Comparison of ENCODE assay signal across 16 cellular contexts in genomic region chr12:6750506-6750905, GRCh38. TPM values are rescaled to one million over a fixed set of nuclear protein-coding genes. Genes with fewer than 3 reads are reported as not detected.
DNase-seq lines count a peak whose midpoint lies in the region; ATAC-seq, FAIRE-seq and TF ChIP-seq lines count a peak whose summit lies in the region.
"Had no signal": no experiment of that assay in that cellular context is flagged by ENCODE, and none has a peak within 500 bp of the region (broad histone marks: within the 10 kb centered on the region; RNA-seq: fewer than 3 reads in every experiment).

No MANE protein-coding gene starts in this region.

- ATAC-seq in CD4-positive, CD25-positive, alpha-beta regulatory T cell (ENCODE audit: low read depth in 2 of 2): no peak
- no peak for ATAC-seq in CD4-positive, alpha-beta T cell (ENCODE audit: poor library complexity)
- ATAC-seq in activated naive CD8-positive, alpha-beta T cell treated with anti-CD3 and anti-CD28 coated beads, Interleukin-2, amount 50 U/mL, for 24 hours: no peak
- no peak for ATAC-seq in HG03108 (IDR thresholded peaks at IDR 0.05; ENCODE audit: unreplicated experiment)

- dilution Hi-C loops in keratinocyte (cut with MboI; ENCODE audit: extremely low pct_ligation_motif_present, low sequenced_read_pairs): no loop called here

- H3K4me1 ChIP-seq in CD4-positive, CD25-positive, alpha-beta regulatory T cell (ENCODE audit: control insufficient read depth, insufficient read depth, low read length, poor library complexity, severe bottlenecking): peaks cover 22% of the 10 kb centered on the region
- H3K4me1 ChIP-seq in keratinocyte (ENCODE audit: control insufficient read depth, extremely low read depth, insufficient read depth, low read length): peaks cover 40% of the 10 kb centered on the region
- H3K4me1 ChIP-seq in esophagus squamous epithelium: peaks cover 12 to 44% (median 20%) of the 10 kb centered on the region in 3 donors

- intact Hi-C loops in CD4-positive, alpha-beta T cell (cut with DNase I, micrococcal nuclease): no loop called here
- intact Hi-C loops in esophagus squamous epithelium (cut with DNase I): no loop called here
- intact Hi-C loops in cardiac septum (cut with DNase I): loop anchor here (5.0 kb wide), 1 partner anchor 77 kb away; the partner anchor contains the start of gene P3H3

- POLR2A ChIA-PET in CD4-positive, alpha-beta T cell (lab: Charles Lee): no interaction called here

- H3K9me3 Mint-ChIP-seq in CD4-positive, CD25-positive, alpha-beta regulatory T cell: no peaks in the 10 kb centered on the region
- H3K9me3 Mint-ChIP-seq in CD4-positive, alpha-beta T cell: no peaks in the 10 kb centered on the region
- no peaks in the 10 kb centered on the region for H3K9me3 Mint-ChIP-seq in activated naive CD8-positive, alpha-beta T cell treated with anti-CD3 and anti-CD28 coated beads, Interleukin-2, amount 50 U/mL, for 24 hours

- peak overlapping the region in 1 of 3 donors; percentile 98 for H3K27ac Mint-ChIP-seq in CD4-positive, CD25-positive, alpha-beta regulatory T cell
- no peak overlapping the region for H3K27ac Mint-ChIP-seq in CD4-positive, alpha-beta T cell
- H3K27ac Mint-ChIP-seq in activated naive CD8-positive, alpha-beta T cell treated with anti-CD3 and anti-CD28 coated beads, Interleukin-2, amount 50 U/mL, for 24 hours: peak overlapping the region; percentile 33

- H2AFZ ChIP-seq in keratinocyte (ENCODE audit: control insufficient read depth, low read length): no peak overlapping the region
- H2AFZ ChIP-seq: PC-9 had no signal

- H3K36me3 Mint-ChIP-seq in CD4-positive, CD25-positive, alpha-beta regulatory T cell: peaks cover 24% of the 10 kb centered on the region
- H3K36me3 Mint-ChIP-seq in CD4-positive, alpha-beta T cell (ENCODE audit: low read depth): peaks cover 58% of the 10 kb centered on the region
- H3K36me3 Mint-ChIP-seq in activated naive CD8-positive, alpha-beta T cell treated with anti-CD3 and anti-CD28 coated beads, Interleukin-2, amount 50 U/mL, for 24 hours (ENCODE audit: low read depth): peaks cover 47% of the 10 kb centered on the region

- 60 to 70% methylated on average over 3 to 4 of the region's 4 CpGs for WGBS in esophagus squamous epithelium, 2 donors

- no peaks in the 10 kb centered on the region for H3K27me3 ChIP-seq in CD4-positive, CD25-positive, alpha-beta regulatory T cell (ENCODE audit: control insufficient read depth, insufficient read depth, low read length)
- H3K27me3 ChIP-seq in CD4-positive, alpha-beta T cell (ENCODE audit: control insufficient read depth, insufficient read depth, low read length): no peaks in the 10 kb centered on the region
- H3K27me3 ChIP-seq in keratinocyte (ENCODE audit: control insufficient read depth, extremely low read depth, insufficient read depth, low read length): no peaks in the 10 kb centered on the region
- no peaks in the 10 kb centered on the region for H3K27me3 ChIP-seq in esophagus squamous epithelium
- H3K27me3 ChIP-seq: BE2C had no signal

- peaks cover 37% of the 10 kb centered on the region for H3K36me3 ChIP-seq in CD4-positive, CD25-positive, alpha-beta regulatory T cell (ENCODE audit: control insufficient read depth, insufficient read depth, low read length)
- peaks cover 31 to 51% of the 10 kb centered on the region in 2 experiments for H3K36me3 ChIP-seq in keratinocyte (ENCODE audit: control insufficient read depth in 2 of 2, extremely low read depth in 1 of 2, insufficient read depth in 2 of 2, low read length in 2 of 2)
- H3K36me3 ChIP-seq in esophagus squamous epithelium: peaks cover 18 to 59% (median 33%) of the 10 kb centered on the region in 3 donors

- H3K9ac ChIP-seq in keratinocyte (ENCODE audit: control insufficient read depth, extremely low read depth, insufficient read depth, low read length): peak overlapping the region; percentile 13
- H3K9ac ChIP-seq: KMS-11 had no signal

- H3K4me1 Mint-ChIP-seq in CD4-positive, CD25-positive, alpha-beta regulatory T cell: peaks cover 0 to 34% (median 11%) of the 10 kb centered on the region in 4 donors
- peaks cover 25% of the 10 kb centered on the region for H3K4me1 Mint-ChIP-seq in CD4-positive, alpha-beta T cell (ENCODE audit: low read depth)
- peaks cover 41% of the 10 kb centered on the region for H3K4me1 Mint-ChIP-seq in activated naive CD8-positive, alpha-beta T cell treated with anti-CD3 and anti-CD28 coated beads, Interleukin-2, amount 50 U/mL, for 24 hours

- CTCF ChIA-PET in CD4-positive, alpha-beta T cell (lab: Charles Lee): no interaction called here

- peak; percentile 82 for FAIRE-seq in keratinocyte (lab: Jason Lieb, UNC)
- FAIRE-seq: H54 had no signal

- H3K9me1 ChIP-seq in keratinocyte (ENCODE audit: control insufficient read depth, extremely low read depth, insufficient read depth, low read length): peaks cover 2% of the 10 kb centered on the region

- no peaks in the 10 kb centered on the region for H3K9me3 ChIP-seq in CD4-positive, CD25-positive, alpha-beta regulatory T cell (ENCODE audit: control insufficient read depth in 2 of 2, low read length in 2 of 2)
- no peaks in the 10 kb centered on the region for H3K9me3 ChIP-seq in CD4-positive, alpha-beta T cell (ENCODE audit: control insufficient read depth, low read length)
- H3K9me3 ChIP-seq in keratinocyte (ENCODE audit: control insufficient read depth, low read depth, low read length) (no peaks in the 10 kb centered on the region), esophagus squamous epithelium (no peaks in the 10 kb centered on the region)
- H3K9me3 ChIP-seq: BE2C had no signal

- H3K4me3 ChIP-seq in CD4-positive, CD25-positive, alpha-beta regulatory T cell (ENCODE audit: low read depth, low read length): no peak overlapping the region
- no peak overlapping the region for H3K4me3 ChIP-seq in keratinocyte (ENCODE audit: control insufficient read depth in 2 of 3, extremely low read depth in 1 of 3, insufficient read depth in 2 of 3, low read depth in 1 of 3, low read length in 3 of 3)
- no peak overlapping the region for H3K4me3 ChIP-seq in esophagus squamous epithelium
- H3K4me3 ChIP-seq: PC-9 had no signal

- H3K27me3 Mint-ChIP-seq in CD4-positive, CD25-positive, alpha-beta regulatory T cell: peaks cover 11% of the 10 kb centered on the region
- H3K27me3 Mint-ChIP-seq in CD4-positive, alpha-beta T cell: no peaks in the 10 kb centered on the region
- H3K27me3 Mint-ChIP-seq in activated naive CD8-positive, alpha-beta T cell treated with anti-CD3 and anti-CD28 coated beads, Interleukin-2, amount 50 U/mL, for 24 hours: no peaks in the 10 kb centered on the region

- H3K4me3 Mint-ChIP-seq in CD4-positive, CD25-positive, alpha-beta regulatory T cell: peak overlapping the region in 3 of 4 donors; percentile 25 to 57 (median 52)
- peak overlapping the region; percentile 46 for H3K4me3 Mint-ChIP-seq in CD4-positive, alpha-beta T cell
- no peak overlapping the region for H3K4me3 Mint-ChIP-seq in activated naive CD8-positive, alpha-beta T cell treated with anti-CD3 and anti-CD28 coated beads, Interleukin-2, amount 50 U/mL, for 24 hours

- H3K79me2 ChIP-seq in keratinocyte (ENCODE audit: control insufficient read depth, insufficient read depth, low read length): peaks cover 31% of the 10 kb centered on the region

- H3K4me2 ChIP-seq in keratinocyte (ENCODE audit: control insufficient read depth, extremely low read depth, insufficient read depth, low read depth, low read length): peak overlapping the region; percentile 90
- H3K4me2 ChIP-seq: KMS-11, PC-9 had no signal

- DNase-seq in CD4-positive, CD25-positive, alpha-beta regulatory T cell: no peak
- DNase-seq in CD4-positive, alpha-beta T cell: no peak
- no peak for DNase-seq in activated naive CD8-positive, alpha-beta T cell treated with anti-CD3 and anti-CD28 coated beads, Interleukin-2, amount 50 U/mL, for 24 hours
- DNase-seq in keratinocyte (ENCODE audit: low read depth, low spot score): no peak
- no peak for DNase-seq in activated CD4-positive, alpha-beta T cell treated with anti-CD3 and anti-CD28 coated beads, Interleukin-2, amount 50 U/mL, for 4 hours
- no peak for DNase-seq in esophagus squamous epithelium (lab: John Stamatoyannopoulos, UW)
- no peak for DNase-seq in cardiac septum (ENCODE audit: low spot score)
- DNase-seq: BE2C, NCI-H187 treated with DMSO at 0.1 percent for 48 hours, NCI-H2171, NCI-H446 treated with DMSO at 0.1 percent for 48 hours, NCI-H774 had no signal

- no peak overlapping the region for H3K27ac ChIP-seq in CD4-positive, CD25-positive, alpha-beta regulatory T cell (ENCODE audit: insufficient read depth, low read length, poor library complexity, severe bottlenecking)
- H3K27ac ChIP-seq in CD4-positive, alpha-beta T cell (ENCODE audit: low read depth, low read length): no peak overlapping the region
- H3K27ac ChIP-seq in keratinocyte (ENCODE audit: control insufficient read depth, insufficient read depth, low read length) (no peak overlapping the region), esophagus squamous epithelium (no peak overlapping the region)
- H3K27ac ChIP-seq: KMS-11, PC-9 had no signal

- TF ChIP-seq CTCF in CD4-positive, alpha-beta T cell (IDR thresholded peaks at IDR 0.05): no peak
- no peak for TF ChIP-seq CTCF in keratinocyte (optimal IDR thresholded peaks at IDR 0.05 in 1 of 3, IDR thresholded peaks at IDR 0.05 in 1 of 3, conservative IDR thresholded peaks at IDR 0.05 in 1 of 3; ENCODE audit: extremely low read depth in 1 of 3, insufficient read depth in 2 of 3, low read length in 3 of 3)
- no peak for TF ChIP-seq CTCF in esophagus squamous epithelium (IDR thresholded peaks at IDR 0.05)

- no peak for TF ChIP-seq POLR2A in esophagus squamous epithelium (IDR thresholded peaks at IDR 0.05)

- H4K20me1 ChIP-seq in keratinocyte (ENCODE audit: control insufficient read depth, extremely low read depth, insufficient read depth, low read length): peaks cover 2% of the 10 kb centered on the region

RNA-seq across cellular contexts. Expression of gene MLF2, which starts 2.4 kb away (rescaled TPM):
- 101 TPM for total RNA-seq in CD4-positive, CD25-positive, alpha-beta regulatory T cell
- 100 to 1,000 TPM; 104 to 124 (median 114) TPM for polyA plus RNA-seq in CD4-positive, CD25-positive, alpha-beta regulatory T cell
- total RNA-seq in CD4-positive, alpha-beta T cell: 100 to 1,000 TPM; 114 to 121 TPM
- 317 to 364 TPM (median 335 TPM) in 3 replicates for polyA plus RNA-seq in keratinocyte
- 126 TPM for polyA plus RNA-seq in keratinocyte (2011; ENCODE audit: low read depth)
- polyA plus RNA-seq in keratinocyte (2011; cell fraction: cytosol; rRNA removed): 318 and 362 TPM in 2 replicates
- 243 and 262 TPM in 2 replicates for polyA plus RNA-seq in keratinocyte (2011; cell fraction: nucleus; rRNA removed)
- 227 and 246 TPM in 2 replicates for polyA plus RNA-seq in keratinocyte (2012; ENCODE audit: low replicate concordance)
- 307 to 390 TPM (median 320 TPM) in 3 replicates for polyA minus RNA-seq in keratinocyte
- polyA minus RNA-seq in keratinocyte (2011; cell fraction: cytosol; rRNA and poly(A)+ RNA removed): 244 TPM
- 82.0 and 93.5 TPM in 2 replicates for polyA minus RNA-seq in keratinocyte (2011; cell fraction: nucleus; rRNA and poly(A)+ RNA removed)
- total RNA-seq in esophagus squamous epithelium (100 to 1,000 TPM; 158 to 170 (median 162) TPM), cardiac septum (135 TPM)

RNA-seq across cellular contexts. Expression of gene PTMS, which starts 15.7 kb away (rescaled TPM):
- 15.0 TPM for total RNA-seq in CD4-positive, CD25-positive, alpha-beta regulatory T cell
- polyA plus RNA-seq in CD4-positive, CD25-positive, alpha-beta regulatory T cell: 1 to 10 TPM; 1.3 to 3.9 (median 2.5) TPM
- total RNA-seq in CD4-positive, alpha-beta T cell: 1 to 10 TPM; 1.5 to 1.9 TPM
- 80.6 to 140 TPM (median 119 TPM) in 3 replicates for polyA plus RNA-seq in keratinocyte
- polyA plus RNA-seq in keratinocyte (2011; ENCODE audit: low read depth): 25.3 TPM
- polyA plus RNA-seq in keratinocyte (2011; cell fraction: cytosol; rRNA removed): 69.1 and 164 TPM in 2 replicates
- polyA plus RNA-seq in keratinocyte (2011; cell fraction: nucleus; rRNA removed): 56.0 and 59.5 TPM in 2 replicates
- polyA plus RNA-seq in keratinocyte (2012; ENCODE audit: low replicate concordance): 90.0 and 261 TPM in 2 replicates
- 35.3 to 395 TPM (median 52.5 TPM) in 3 replicates for polyA minus RNA-seq in keratinocyte
- 59.5 TPM for polyA minus RNA-seq in keratinocyte (2011; cell fraction: cytosol; rRNA and poly(A)+ RNA removed)
- polyA minus RNA-seq in keratinocyte (2011; cell fraction: nucleus; rRNA and poly(A)+ RNA removed): 14.2 and 18.3 TPM in 2 replicates
- 100 to 1,000 TPM in 3 of 4 donors, 10 to 100 TPM in 1; 78.2 to 149 (median 123) TPM for total RNA-seq in esophagus squamous epithelium
- 234 TPM for total RNA-seq in cardiac septum

RNA-seq across cellular contexts. Expression of gene LAG3, which starts 21.8 kb away (rescaled TPM):
- total RNA-seq in CD4-positive, CD25-positive, alpha-beta regulatory T cell: 8.2 TPM
- 10 to 100 TPM in 2 of 4 donors, 1 to 10 TPM in 2; 6.3 to 12.6 (median 11.0) TPM for polyA plus RNA-seq in CD4-positive, CD25-positive, alpha-beta regulatory T cell
- 1 to 10 TPM in 1 of 2 experiments, under 1 TPM in 1; 0.82 to 1.4 TPM for total RNA-seq in CD4-positive, alpha-beta T cell
- 0.09 to 0.14 TPM (median 0.09 TPM) in 3 replicates for polyA plus RNA-seq in keratinocyte
- not detected for polyA plus RNA-seq in keratinocyte (2011; ENCODE audit: low read depth)
- polyA plus RNA-seq in keratinocyte (2011; cell fraction: cytosol; rRNA removed): not detected in 2 replicates
- polyA plus RNA-seq in keratinocyte (2011; cell fraction: nucleus; rRNA removed): 0.27 and 0.40 TPM in 2 replicates
- 0.23 and 0.97 TPM in 2 replicates for polyA plus RNA-seq in keratinocyte (2012; ENCODE audit: low replicate concordance)
- not detected in 3 replicates for polyA minus RNA-seq in keratinocyte
- polyA minus RNA-seq in keratinocyte (2011; cell fraction: cytosol; rRNA and poly(A)+ RNA removed): not detected
- polyA minus RNA-seq in keratinocyte (2011; cell fraction: nucleus; rRNA and poly(A)+ RNA removed): not detected in 2 replicates
- total RNA-seq in esophagus squamous epithelium (under 1 TPM in 3 of 4 donors, not detected in 1; 0.35 to 0.76 (median 0.50) TPM), cardiac septum (0.57 TPM)

RNA-seq across cellular contexts. Expression of gene COPS7A, which starts 26.7 kb away (rescaled TPM):
- total RNA-seq in CD4-positive, CD25-positive, alpha-beta regulatory T cell: 20.7 TPM
- polyA plus RNA-seq in CD4-positive, CD25-positive, alpha-beta regulatory T cell: 10 to 100 TPM; 37.8 to 48.4 (median 42.6) TPM
- total RNA-seq in CD4-positive, alpha-beta T cell: 1 to 10 TPM; 9.4 to 9.6 TPM
- polyA plus RNA-seq in keratinocyte: 85.4 to 116 TPM (median 85.5 TPM) in 3 replicates
- polyA plus RNA-seq in keratinocyte (2011; ENCODE audit: low read depth): 17.5 TPM
- polyA plus RNA-seq in keratinocyte (2011; cell fraction: cytosol; rRNA removed): 109 and 111 TPM in 2 replicates
- polyA plus RNA-seq in keratinocyte (2011; cell fraction: nucleus; rRNA removed): 118 and 136 TPM in 2 replicates
- polyA plus RNA-seq in keratinocyte (2012; ENCODE audit: low replicate concordance): 53.8 and 57.8 TPM in 2 replicates
- 43.5 to 64.7 TPM (median 59.1 TPM) in 3 replicates for polyA minus RNA-seq in keratinocyte
- 47.6 TPM for polyA minus RNA-seq in keratinocyte (2011; cell fraction: cytosol; rRNA and poly(A)+ RNA removed)
- 18.1 and 19.5 TPM in 2 replicates for polyA minus RNA-seq in keratinocyte (2011; cell fraction: nucleus; rRNA and poly(A)+ RNA removed)
- total RNA-seq in esophagus squamous epithelium: 10 to 100 TPM; 39.6 to 57.5 (median 49.1) TPM
- 64.7 TPM for total RNA-seq in cardiac septum

RNA-seq across cellular contexts. Expression of gene CD4, which starts 38.8 kb away (rescaled TPM):
- total RNA-seq in CD4-positive, CD25-positive, alpha-beta regulatory T cell: 224 TPM
- 100 to 1,000 TPM; 312 to 330 (median 324) TPM for polyA plus RNA-seq in CD4-positive, CD25-positive, alpha-beta regulatory T cell
- 100 to 1,000 TPM; 134 to 136 TPM for total RNA-seq in CD4-positive, alpha-beta T cell
- polyA plus RNA-seq in keratinocyte: 0.01 to 0.05 TPM in 2 of 3 replicates, not detected in the other
- polyA plus RNA-seq in keratinocyte (2011; ENCODE audit: low read depth): not detected
- polyA plus RNA-seq in keratinocyte (2011; cell fraction: cytosol; rRNA removed): not detected in 2 replicates
- not detected in 2 replicates for polyA plus RNA-seq in keratinocyte (2011; cell fraction: nucleus; rRNA removed)
- polyA plus RNA-seq in keratinocyte (2012; ENCODE audit: low replicate concordance): not detected in 2 replicates
- 0.23 TPM in 1 of 3 replicates, not detected in the others for polyA minus RNA-seq in keratinocyte
- polyA minus RNA-seq in keratinocyte (2011; cell fraction: cytosol; rRNA and poly(A)+ RNA removed): not detected
- polyA minus RNA-seq in keratinocyte (2011; cell fraction: nucleus; rRNA and poly(A)+ RNA removed): not detected in 2 replicates
- total RNA-seq in esophagus squamous epithelium (10 to 100 TPM in 1 of 4 donors, 1 to 10 TPM in 3; 1.2 to 11.8 (median 5.0) TPM), cardiac septum (3.8 TPM)
